Comparison of ENCODE assay signal across 8 cellular contexts in genomic region chr4:7828011-7828720, GRCh38.
DNase-seq lines count a peak whose midpoint lies in the region; ATAC-seq and TF ChIP-seq lines count a peak whose summit lies in the region.

No MANE protein-coding gene starts in this region.

- H2AFZ ChIP-seq in GM23338 = no peak overlapping the region

- no peak for TF ChIP-seq CTCF in GM23338 (conservative IDR thresholded peaks at IDR 0.05; ENCODE audit: low read depth in 2 of 2)

- H3K9me3 ChIP-seq in SJSA1 (replicated peaks) = no peaks in the 10 kb centered on the region
- no peaks in the 10 kb centered on the region for H3K9me3 ChIP-seq in skeletal muscle satellite cell (replicated peaks; ENCODE audit: low read length)

- intact Hi-C loops in left cardiac atrium (cut with DNase I) = no loop called here

- H3K4me1 ChIP-seq in GM23338 (ENCODE audit: insufficient read depth) (peaks cover 30% of the 10 kb centered on the region), SJSA1 (replicated peaks) (peaks cover 40% of the 10 kb centered on the region), skeletal muscle satellite cell (ENCODE audit: control insufficient read depth, insufficient read depth, low read length) (peaks cover 58% of the 10 kb centered on the region)

- H3K36me3 ChIP-seq in GM23338 (ENCODE audit: insufficient read depth) (no peaks in the 10 kb centered on the region), SJSA1 (peaks cover 46% of the 10 kb centered on the region), skeletal muscle satellite cell (ENCODE audit: insufficient read depth, low read length) (peaks cover 65% of the 10 kb centered on the region)

- DNase-seq in GM23338 (ENCODE audit: low spot score) (peak; percentile 47), SJSA1 (ENCODE audit: low read depth in 1 of 2, low spot score in 2 of 2) (peak; percentile 89 to 90), left cardiac atrium (peak; percentile 81), iPS-NIHi7 (ENCODE audit: extremely low spot score) (no peak)
- DNase-seq in activated naive CD8-positive, alpha-beta T cell treated with anti-CD3 and anti-CD28 coated beads for 36 hours = peak; percentile 22

- H3F3A ChIP-seq in GM23338 (replicated peaks; ENCODE audit: low read depth) = no peaks in the 10 kb centered on the region

- H3K27ac ChIP-seq in GM23338 (ENCODE audit: low read depth) = peak overlapping the region; percentile 58
- H3K27ac ChIP-seq in SJSA1 = peak overlapping the region; percentile 89

- no peaks in the 10 kb centered on the region for H4K20me1 ChIP-seq in GM23338 (replicated peaks; ENCODE audit: insufficient read depth)

- no peaks in the 10 kb centered on the region for H3K27me3 ChIP-seq in GM23338 (ENCODE audit: insufficient read depth)
- H3K27me3 ChIP-seq in SJSA1 (replicated peaks) = no peaks in the 10 kb centered on the region
- H3K27me3 ChIP-seq in skeletal muscle satellite cell (ENCODE audit: control insufficient read depth, insufficient read depth, low read length) = no peaks in the 10 kb centered on the region

- no peak overlapping the region for H3K27ac Mint-ChIP-seq in GM23338
- H3K27ac Mint-ChIP-seq in activated naive CD8-positive, alpha-beta T cell treated with anti-CD3 and anti-CD28 coated beads for 36 hours = peak overlapping the region; percentile 86

- H3K4me3 ChIP-seq in GM23338 (no peak overlapping the region), SJSA1 (peak overlapping the region; percentile 10; the same call in 1 of the 2 replicates), skeletal muscle satellite cell (ENCODE audit: low read length) (no peak overlapping the region)

- peak; percentile 13; the same call in 2 of the 3 replicates for ATAC-seq in GM23338
- peak; percentile 85 to 93 for ATAC-seq in left cardiac atrium
- ATAC-seq in GM21528 (IDR thresholded peaks at IDR 0.05; ENCODE audit: low FRiP score, unreplicated experiment) = no peak
- ATAC-seq in HG03432 (IDR thresholded peaks at IDR 0.05; ENCODE audit: unreplicated experiment) = no peak

- peaks cover 52% of the 10 kb centered on the region for H3K4me1 Mint-ChIP-seq in GM23338
- H3K4me1 Mint-ChIP-seq in activated naive CD8-positive, alpha-beta T cell treated with anti-CD3 and anti-CD28 coated beads for 36 hours = peaks cover 26% of the 10 kb centered on the region

- H3K27me3 Mint-ChIP-seq in GM23338 (ENCODE audit: insufficient read depth, low read depth, poor library complexity) = peaks cover 13% of the 10 kb centered on the region
- H3K27me3 Mint-ChIP-seq in activated naive CD8-positive, alpha-beta T cell treated with anti-CD3 and anti-CD28 coated beads for 36 hours = no peaks in the 10 kb centered on the region

- peak overlapping the region; percentile 63 for H3K9ac ChIP-seq in skeletal muscle satellite cell (ENCODE audit: low read depth, low read length)

- H3K4me2 ChIP-seq in GM23338 = peak overlapping the region; percentile 58
- H3K4me2 ChIP-seq in skeletal muscle satellite cell (ENCODE audit: low read length) = peak overlapping the region; percentile 75

- no peak overlapping the region for H3K4me3 Mint-ChIP-seq in GM23338
- H3K4me3 Mint-ChIP-seq in activated naive CD8-positive, alpha-beta T cell treated with anti-CD3 and anti-CD28 coated beads for 36 hours = no peak overlapping the region

- H3K79me2 ChIP-seq in GM23338 (replicated peaks; ENCODE audit: insufficient read depth) = peaks cover 4% of the 10 kb centered on the region; the same call in 1 of the 2 replicates

- no peaks in the 10 kb centered on the region for H3K9me2 ChIP-seq in GM23338 (ENCODE audit: insufficient read depth)

- H3K9me3 Mint-ChIP-seq in GM23338 = peaks cover 1% of the 10 kb centered on the region; the same call in 2 of the 3 replicates
- peaks cover 6% of the 10 kb centered on the region for H3K9me3 Mint-ChIP-seq in activated naive CD8-positive, alpha-beta T cell treated with anti-CD3 and anti-CD28 coated beads for 36 hours

- peaks cover 45% of the 10 kb centered on the region for H3K36me3 Mint-ChIP-seq in GM23338 (ENCODE audit: low read depth)
- peaks cover 44% of the 10 kb centered on the region for H3K36me3 Mint-ChIP-seq in activated naive CD8-positive, alpha-beta T cell treated with anti-CD3 and anti-CD28 coated beads for 36 hours

TF ChIP-seq in GM23338, 12 proteins besides CTCF, POLR2A, EP300 and RAD21:
- TF ChIP-seq JUNB (IDR thresholded peaks at IDR 0.05; ENCODE audit: unreplicated experiment) (no peak), NANOG (IDR thresholded peaks at IDR 0.05; ENCODE audit: borderline replicate concordance) (no peak), ZNF331 (CRISPR knock-in tag; IDR thresholded peaks at IDR 0.05; ENCODE audit: low read depth) (no peak), STAT1 (IDR thresholded peaks at IDR 0.05; ENCODE audit: unreplicated experiment) (no peak), ETS1 (IDR thresholded peaks at IDR 0.05) (no peak), EZH2 (IDR thresholded peaks at IDR 0.05; ENCODE audit: low read depth, unreplicated experiment) (no peak), EZH2phosphoT487 (IDR thresholded peaks at IDR 0.05; ENCODE audit: unreplicated experiment) (no peak), CREB1 (CRISPR knock-in tag; IDR thresholded peaks at IDR 0.05; ENCODE audit: low read depth) (no peak), ZNF462 (CRISPR knock-in tag; IDR thresholded peaks at IDR 0.05) (no peak), ZNF114 (CRISPR knock-in tag; IDR thresholded peaks at IDR 0.05) (no peak)

Comparison
In these comparisons a context has a peak if more than half of its experiments do, and no peak if none do; other contexts are left out.
1. ATAC-seq: peak in GM23338 (single experiment) and left cardiac atrium (2 of 2); none in GM21528 (single experiment) and HG03432 (single experiment).